ENCODE assay signal across 8 cellular contexts in genomic region chr2:38076250-38076709, GRCh38. TPM values are rescaled to one million over a fixed set of nuclear protein-coding genes. Genes with fewer than 3 reads are reported as not detected.
A peak's percentile ranks its signal among the peaks of the same experiment; 100 is the strongest.
DNase-seq lines count a peak whose midpoint lies in the region; ATAC-seq and TF ChIP-seq lines count a peak whose summit lies in the region.

No MANE protein-coding gene starts in this region.

- ATAC-seq in activated CD8-positive, alpha-beta T cell treated with anti-CD3 and anti-CD28 coated beads, Interleukin-2, amount 10 ng/mL, durations not matched to agents 7 days and 5 days = peak; percentile 69
- peak; percentile 80 for ATAC-seq in upper lobe of right lung

- H3K27ac Mint-ChIP-seq in activated CD8-positive, alpha-beta T cell treated with anti-CD3 and anti-CD28 coated beads, Interleukin-2, amount 10 ng/mL, durations not matched to agents 7 days and 5 days = peak overlapping the region; percentile 69
- no peak overlapping the region for H3K27ac Mint-ChIP-seq in neural progenitor cell

- no peak overlapping the region for H3K9ac ChIP-seq in neural progenitor cell

- CTCF ChIA-PET in activated CD8-positive, alpha-beta T cell treated with anti-CD3 and anti-CD28 coated beads, Interleukin-2, amount 10 ng/mL, durations not matched to agents 7 days and 5 days (lab: Charles Lee) = interaction anchor here (0.8 to 2.4 kb wide), 22 partner anchors 8 to 699 kb away, joined by 3 to 12 read pairs (median 4); no protein-coding TSS in a partner anchor

- H3K79me2 ChIP-seq in neural progenitor cell (ENCODE audit: low read depth) = no peaks in the 10 kb centered on the region

- H3K9me3 Mint-ChIP-seq in activated CD8-positive, alpha-beta T cell treated with anti-CD3 and anti-CD28 coated beads, Interleukin-2, amount 10 ng/mL, durations not matched to agents 7 days and 5 days (ENCODE audit: insufficient read depth) = no peaks in the 10 kb centered on the region
- H3K9me3 Mint-ChIP-seq in neural progenitor cell = no peaks in the 10 kb centered on the region

- peak overlapping the region; percentile 88 for H2AFZ ChIP-seq in neural progenitor cell (replicated peaks)

- H3K4me3 ChIP-seq in foreskin fibroblast (ENCODE audit: low read depth in 1 of 2, low read length in 2 of 2) (peak overlapping the region; percentile 48 to 61), neural progenitor cell (peak overlapping the region; percentile 58), upper lobe of right lung (peak overlapping the region; percentile 64)

- H3K27me3 ChIP-seq in neural progenitor cell (peaks cover 86% of the 10 kb centered on the region), upper lobe of right lung (no peaks in the 10 kb centered on the region)

- DNase-seq in NCI-H2081 (lab: John Stamatoyannopoulos, UW) (peak; percentile 41 to 57), NCI-H2081 treated with DMSO at 0.1 percent for 48 hours (lab: John Stamatoyannopoulos, UW) (no peak), HCEC 1CT (peak; percentile 83), NCI-H1105 (lab: John Stamatoyannopoulos, UW) (peak; percentile 46), foreskin fibroblast (peak; percentile 71 to 92), neural progenitor cell (ENCODE audit: low spot score) (peak; percentile 92), upper lobe of right lung (peak; percentile 92)
- DNase-seq in activated CD8-positive, alpha-beta T cell treated with anti-CD3 and anti-CD28 coated beads, Interleukin-2, amount 10 ng/mL, durations not matched to agents 7 days and 5 days = peak; percentile 69

- H3K36me3 Mint-ChIP-seq in activated CD8-positive, alpha-beta T cell treated with anti-CD3 and anti-CD28 coated beads, Interleukin-2, amount 10 ng/mL, durations not matched to agents 7 days and 5 days (ENCODE audit: low read depth) = peaks cover 7% of the 10 kb centered on the region
- no peaks in the 10 kb centered on the region for H3K36me3 Mint-ChIP-seq in neural progenitor cell

- H3K4me1 Mint-ChIP-seq in activated CD8-positive, alpha-beta T cell treated with anti-CD3 and anti-CD28 coated beads, Interleukin-2, amount 10 ng/mL, durations not matched to agents 7 days and 5 days (ENCODE audit: low read depth) = peaks cover 34% of the 10 kb centered on the region
- peaks cover 15% of the 10 kb centered on the region for H3K4me1 Mint-ChIP-seq in neural progenitor cell

- H3K9me3 ChIP-seq in neural progenitor cell (ENCODE audit: low read depth) (no peaks in the 10 kb centered on the region), upper lobe of right lung (no peaks in the 10 kb centered on the region)

- TF ChIP-seq CTCF in foreskin fibroblast (IDR thresholded peaks at IDR 0.05; ENCODE audit: low read depth, low read length) (peak; percentile 27), neural progenitor cell (IDR thresholded peaks at IDR 0.05) (peak; percentile 55), upper lobe of right lung (IDR thresholded peaks at IDR 0.05) (no peak)

- H3K27ac ChIP-seq in neural progenitor cell = no peak overlapping the region
- H3K27ac ChIP-seq in upper lobe of right lung = peak overlapping the region; percentile 93

- H3K4me2 ChIP-seq in neural progenitor cell = peak overlapping the region; percentile 89

- intact Hi-C loops in upper lobe of right lung (cut with DNase I) = no loop called here

- H4K20me1 ChIP-seq in neural progenitor cell (ENCODE audit: low read depth) = peaks cover 22% of the 10 kb centered on the region

- H3K4me1 ChIP-seq in neural progenitor cell (peaks cover 11% of the 10 kb centered on the region), upper lobe of right lung (peaks cover 11% of the 10 kb centered on the region)

- H3F3A ChIP-seq in neural progenitor cell (ENCODE audit: low read depth) = peaks cover 36% of the 10 kb centered on the region

- peaks cover 49% of the 10 kb centered on the region for H3K27me3 Mint-ChIP-seq in activated CD8-positive, alpha-beta T cell treated with anti-CD3 and anti-CD28 coated beads, Interleukin-2, amount 10 ng/mL, durations not matched to agents 7 days and 5 days (ENCODE audit: low read depth)
- H3K27me3 Mint-ChIP-seq in neural progenitor cell (ENCODE audit: insufficient read depth, low read depth) = peaks cover 52% of the 10 kb centered on the region

- POLR2A ChIA-PET in activated CD8-positive, alpha-beta T cell treated with anti-CD3 and anti-CD28 coated beads, Interleukin-2, amount 10 ng/mL, durations not matched to agents 7 days and 5 days (lab: Charles Lee) = interaction anchor here (0.6 kb wide), 1 partner anchor 300 kb away, joined by 4 read pairs; the partner anchor contains the start of gene ATL2

- no peaks in the 10 kb centered on the region for H3K36me3 ChIP-seq in neural progenitor cell
- H3K36me3 ChIP-seq in upper lobe of right lung = no peaks in the 10 kb centered on the region

- peak overlapping the region; percentile 75 for H3K4me3 Mint-ChIP-seq in activated CD8-positive, alpha-beta T cell treated with anti-CD3 and anti-CD28 coated beads, Interleukin-2, amount 10 ng/mL, durations not matched to agents 7 days and 5 days
- peak overlapping the region; percentile 87 for H3K4me3 Mint-ChIP-seq in neural progenitor cell

RNA-seq across cellular contexts. Expression of gene CYP1B1, which starts 0.3 kb away (rescaled TPM):
- total RNA-seq in activated CD8-positive, alpha-beta T cell treated with anti-CD3 and anti-CD28 coated beads, Interleukin-2, amount 10 ng/mL, durations not matched to agents 7 days and 5 days = 1 to 10 TPM; 1.9 to 2.3 TPM
- total RNA-seq in neural progenitor cell (ENCODE audit: low replicate concordance) = 0.39 and 0.62 TPM in 2 replicates
- total RNA-seq in upper lobe of right lung = 69.4 TPM

Comparison
In these comparisons a context has a peak if more than half of its experiments do, and no peak if none do; other contexts are left out.
1. RNA of gene CYP1B1, which starts 0.3 kb away (total RNA-seq): 69.4 TPM in upper lobe of right lung (single experiment); 1.9 to 2.3 TPM in activated CD8-positive, alpha-beta T cell treated with anti-CD3 and anti-CD28 coated beads, Interleukin-2, amount 10 ng/mL, durations not matched to agents 7 days and 5 days and 0.39 to 0.62 TPM in neural progenitor cell; every median in the first group is over 10 times any median in the second.
2. Peak in every context shown above with its lines, with median percentiles within 50 percentile points of each other: H3K4me3 ChIP-seq.